8 cellular contexts compared by ENCODE assay signal in genomic region chr2:170817247-170817998, GRCh38. TPM values are rescaled to one million over a fixed set of nuclear protein-coding genes. Genes with fewer than 3 reads are reported as not detected.
A peak's percentile ranks its signal among the peaks of the same experiment; 100 is the strongest.
DNase-seq lines count a peak whose midpoint lies in the region; ATAC-seq, FAIRE-seq and TF ChIP-seq lines count a peak whose summit lies in the region.

No MANE protein-coding gene starts in this region.

- POLR2A ChIA-PET in activated CD4-positive, alpha-beta T cell treated with anti-CD3 and anti-CD28 coated beads for 36 hours (lab: Charles Lee) = no interaction called here
- POLR2A ChIA-PET in GM12878 (lab: Charles Lee) = interaction anchor here (0.9 kb wide), 1 partner anchor 80 kb away, joined by 3 read pairs; no protein-coding TSS in a partner anchor

- no peaks in the 10 kb centered on the region; the same call in 2 of the 3 replicates for H3K9me3 ChIP-seq in GM12878 (replicated peaks; ENCODE audit: control insufficient read depth, insufficient read depth, low read length)
- H3K9me3 ChIP-seq in liver (ENCODE audit: control insufficient read depth in 4 of 4, low read length in 3 of 4) = no peaks in the 10 kb centered on the region
- no peaks in the 10 kb centered on the region for H3K9me3 ChIP-seq in tibial nerve

- H3K4me1 ChIP-seq in GM12878 (ENCODE audit: control insufficient read depth, insufficient read depth, low read length) (peaks cover 16% of the 10 kb centered on the region), liver (ENCODE audit: control insufficient read depth in 4 of 4, insufficient read depth in 4 of 4, low read length in 3 of 4) (peaks cover 21 to 64% (median 58%) of the 10 kb centered on the region in 4 donors), tibial nerve (peaks cover 0 to 88% (median 66%) of the 10 kb centered on the region in 4 donors)

- intact Hi-C loops in activated CD4-positive, alpha-beta T cell treated with anti-CD3 and anti-CD28 coated beads for 36 hours (cut with DNase I, micrococcal nuclease) = loop anchor here (2.0 to 5.0 kb wide), 3 partner anchors 55 to 1270 kb away; partner anchors contain the start of gene DLX1 (in 2 of the 2)
- intact Hi-C loops in GM12878 (cut with micrococcal nuclease; ENCODE audit: unreplicated experiment) = loop anchor here (5.0 to 10.0 kb wide), 2 partner anchors 333 to 885 kb away; no protein-coding TSS in a partner anchor

- no peak overlapping the region for H3K27ac Mint-ChIP-seq in activated CD4-positive, alpha-beta T cell treated with anti-CD3 and anti-CD28 coated beads for 36 hours

- CTCF ChIA-PET in activated CD4-positive, alpha-beta T cell treated with anti-CD3 and anti-CD28 coated beads for 36 hours (lab: Charles Lee) = interaction anchor here (0.6 to 5.8 kb wide), 13 partner anchors 10 to 493 kb away, joined by 3 to 43 read pairs (median 5); partner anchors contain the start of gene GORASP2
- CTCF ChIA-PET in GM12878 (lab: Yijun Ruan, JAX) = interaction anchor here (0.6 to 6.4 kb wide), 13 partner anchors 53 to 581 kb away, joined by 3 to 63 read pairs (median 20); no protein-coding TSS in a partner anchor

- DNase-seq in activated CD4-positive, alpha-beta T cell treated with anti-CD3 and anti-CD28 coated beads for 36 hours = peak; percentile 61
- DNase-seq in activated CD4-positive, alpha-beta T cell treated with anti-CD3 and anti-CD28 coated beads for 1 hour = no peak
- DNase-seq in NCI-H2227 (lab: John Stamatoyannopoulos, UW; ENCODE audit: unreplicated experiment) = peak; percentile 75
- DNase-seq in GM12878 (ENCODE audit: low read depth, low spot score) = no peak
- no peak for DNase-seq in tibial nerve (ENCODE audit: low spot score in 2 of 2)
- no peak for DNase-seq in mesenteric fat pad (ENCODE audit: low spot score)

- RAD21 ChIA-PET in GM12878 (lab: Charles Lee; ENCODE audit: unreplicated experiment) = interaction anchor here (0.6 to 5.7 kb wide), 11 partner anchors 55 to 882 kb away, joined by 3 to 36 read pairs (median 7); no protein-coding TSS in a partner anchor

- H3K9ac ChIP-seq in GM12878 (ENCODE audit: control insufficient read depth, insufficient read depth, low read length) (peak overlapping the region; percentile 41; the same call in 1 of the 2 replicates), liver (ENCODE audit: low read depth in 1 of 2, low read length in 2 of 2) (no peak overlapping the region)

- H3K4me2 ChIP-seq in GM12878 (ENCODE audit: control insufficient read depth, insufficient read depth) = peak overlapping the region; percentile 91

- no peaks in the 10 kb centered on the region for H3K36me3 ChIP-seq in GM12878 (ENCODE audit: control insufficient read depth in 2 of 2, insufficient read depth in 2 of 2, low read length in 1 of 2)
- no peaks in the 10 kb centered on the region for H3K36me3 ChIP-seq in liver (ENCODE audit: control insufficient read depth in 4 of 4, insufficient read depth in 3 of 4, low read depth in 1 of 4, low read length in 3 of 4)
- H3K36me3 ChIP-seq in tibial nerve = no peaks in the 10 kb centered on the region

- no peaks in the 10 kb centered on the region for H3K9me3 Mint-ChIP-seq in activated CD4-positive, alpha-beta T cell treated with anti-CD3 and anti-CD28 coated beads for 36 hours (ENCODE audit: low read depth)

- FAIRE-seq in GM12878 (lab: Jason Lieb, UNC) = no peak

- no peak for TF ChIP-seq CTCF in GM12878 (IDR thresholded peaks at IDR 0.05 in 2 of 3, conservative IDR thresholded peaks at IDR 0.05 in 1 of 3; ENCODE audit: control insufficient read depth in 2 of 3, extremely low read depth in 1 of 3, insufficient read depth in 1 of 3, low read depth in 3 of 3, low read length in 3 of 3)
- TF ChIP-seq CTCF in liver (IDR thresholded peaks at IDR 0.05; ENCODE audit: low read depth, low read length, missing input control) = no peak
- TF ChIP-seq CTCF in tibial nerve (IDR thresholded peaks at IDR 0.05) = no peak

- H3K27me3 ChIP-seq in GM12878 (replicated peaks in 1 of 2; ENCODE audit: control insufficient read depth in 2 of 2, insufficient read depth in 2 of 2, low read length in 1 of 2) (peaks cover 8 to 47% of the 10 kb centered on the region in 2 experiments), liver (ENCODE audit: control insufficient read depth in 4 of 4, insufficient read depth in 4 of 4, low read length in 3 of 4) (peaks cover 0 to 46% (median 20%) of the 10 kb centered on the region in 4 donors), tibial nerve (peaks cover 8 to 96% of the 10 kb centered on the region in 2 donors)

- TF ChIP-seq RAD21 in GM12878 (IDR thresholded peaks at IDR 0.05; ENCODE audit: insufficient read depth, low read depth, low read length) (no peak), liver (IDR thresholded peaks at IDR 0.05) (no peak)

- TF ChIP-seq EP300 in GM12878 (IDR thresholded peaks at IDR 0.05; ENCODE audit: borderline replicate concordance in 1 of 2, control insufficient read depth in 1 of 2, low read depth in 2 of 2, low read length in 2 of 2) = no peak
- no peak for TF ChIP-seq EP300 in tibial nerve (IDR thresholded peaks at IDR 0.05)

- SMC1A ChIA-PET in GM12878 (lab: Charles Lee; ENCODE audit: uncharacterized antibody, unreplicated experiment) = interaction anchor here (0.8 to 6.0 kb wide), 9 partner anchors 56 to 875 kb away, joined by 3 to 53 read pairs (median 4); partner anchors contain the start of gene SP5

- H3K4me3 ChIP-seq in GM12878 (peak overlapping the region; percentile 54; the same call in 1 of the 2 replicates), liver (ENCODE audit: low read depth in 1 of 3, low read length in 3 of 3) (peak overlapping the region; percentile 9 to 46 (median 42)), tibial nerve (peak overlapping the region; percentile 13 to 42 (median 28))

- H3K79me2 ChIP-seq in GM12878 (ENCODE audit: control insufficient read depth, insufficient read depth, low read length) = no peaks in the 10 kb centered on the region

- H4K20me1 ChIP-seq in GM12878 (ENCODE audit: control insufficient read depth, insufficient read depth) = 0 out of 2 replicates have a peak, but pooled peaks cover 4% of the 10 kb centered on the region

- in situ Hi-C loops in GM12878 (cut with MboI) = loop anchor here (5.0 kb wide), 1 partner anchor 885 kb away; no protein-coding TSS in a partner anchor

- peak overlapping the region; percentile 64 for H2AFZ ChIP-seq in GM12878 (ENCODE audit: control insufficient read depth, low read depth, low read length)

- H3K27ac ChIP-seq in GM12878 (ENCODE audit: control insufficient read depth, insufficient read depth) (no peak overlapping the region), liver (ENCODE audit: low read depth in 1 of 2, low read length in 2 of 2) (no peak overlapping the region), tibial nerve (no peak overlapping the region)

- BruUV-seq in GM12878 (replicated peaks; lab: Mats Ljungman, UMichigan) = no TSS peak

- H3K27me3 Mint-ChIP-seq in activated CD4-positive, alpha-beta T cell treated with anti-CD3 and anti-CD28 coated beads for 36 hours = peaks cover 75% of the 10 kb centered on the region

- ATAC-seq in activated CD4-positive, alpha-beta T cell treated with anti-CD3 and anti-CD28 coated beads for 36 hours = no peak
- ATAC-seq in GM12878 (peak; percentile 45), GM18867 (IDR thresholded peaks at IDR 0.05; ENCODE audit: unreplicated experiment) (no peak)

- TF ChIP-seq POLR2A in GM12878 (IDR thresholded peaks at IDR 0.05; ENCODE audit: low read depth, low read length) (no peak), tibial nerve (IDR thresholded peaks at IDR 0.05) (no peak)

- peak overlapping the region; percentile 70 for H3K4me3 Mint-ChIP-seq in activated CD4-positive, alpha-beta T cell treated with anti-CD3 and anti-CD28 coated beads for 36 hours

- peaks cover 56% of the 10 kb centered on the region for H3K4me1 Mint-ChIP-seq in activated CD4-positive, alpha-beta T cell treated with anti-CD3 and anti-CD28 coated beads for 36 hours

- no peaks in the 10 kb centered on the region for H3K36me3 Mint-ChIP-seq in activated CD4-positive, alpha-beta T cell treated with anti-CD3 and anti-CD28 coated beads for 36 hours (ENCODE audit: low read depth)

- WGBS in GM12878 (ENCODE audit: insufficient coverage, insufficient replicate concordance, low lambda C conversion rate, missing lambda C conversion rate) = 12% methylated on average over 43 of the region's 59 CpGs
- WGBS in liver = 2% methylated on average over 59 of the region's 59 CpGs
- 0 to 1% methylated on average over 36 to 49 of the region's 59 CpGs for WGBS in tibial nerve, 2 donors

RNA-seq across cellular contexts. Expression of gene GAD1, which starts 0.7 kb away (rescaled TPM):
- 1 to 10 TPM; 6.5 to 6.9 TPM for total RNA-seq in activated CD4-positive, alpha-beta T cell treated with anti-CD3 and anti-CD28 coated beads for 36 hours
- 13.6 and 16.1 TPM in 2 replicates for total RNA-seq in GM12878 (2013; cell fraction: nucleolus; rRNA removed)
- total RNA-seq in GM12878 (2014; rRNA removed) (0.23 and 0.44 TPM in 2 replicates), GM12878 (2014; rRNA removed; fragmentation: Illumina TruSeq; extraction: Trizol) (0.04 and 0.18 TPM in 2 replicates), GM12878 (2021) (0.43 and 0.62 TPM in 2 replicates), liver (under 1 TPM; 0.08 to 0.19 TPM), tibial nerve (1 to 10 TPM in 1 of 4 donors, not detected in 3; 1.2 TPM), mesenteric fat pad (not detected)
- polyA plus RNA-seq in GM12878 (2011; ENCODE audit: low read depth) = 0.75 TPM
- polyA plus RNA-seq in GM12878 (2011; rRNA removed) (2.8 and 3.4 TPM in 2 replicates), GM12878 (2014; fragmentation: Illumina TruSeq; extraction: Trizol) (0.05 and 0.22 TPM in 2 replicates), GM12878 (2014; fragmentation: Nextera tagmentation; extraction: Ambion mirVana) (under 1 TPM; 0.06 to 0.07 TPM), GM12878 (2014; rRNA removed) (0.04 and 1.1 TPM in 2 replicates), GM12878 (2016; fragmentation: Nextera tagmentation; extraction: Ambion mirVana) (1 to 10 TPM in 1 of 2 experiments, under 1 TPM in 1; 0.78 to 1.1 TPM), liver (not detected)
- 3.1 and 3.7 TPM in 2 replicates for polyA plus RNA-seq in GM12878 (2011; cell fraction: cytosol; rRNA removed)
- polyA plus RNA-seq in GM12878 (2011; cell fraction: nucleus; rRNA removed) = 10.4 and 10.9 TPM in 2 replicates
- 1.7 and 2.1 TPM in 2 replicates for polyA plus RNA-seq in GM12878 (2012)
- polyA minus RNA-seq in GM12878 (2011; rRNA and poly(A)+ RNA removed) = 1.7 and 3.1 TPM in 2 replicates
- 1.2 and 1.9 TPM in 2 replicates for polyA minus RNA-seq in GM12878 (2011; cell fraction: cytosol; rRNA and poly(A)+ RNA removed)
- 2.4 and 2.7 TPM in 2 replicates for polyA minus RNA-seq in GM12878 (2011; cell fraction: nucleus; rRNA and poly(A)+ RNA removed)

RNA-seq across cellular contexts. Expression of gene ERICH2, which starts 47.2 kb away (rescaled TPM):
- not detected for total RNA-seq in activated CD4-positive, alpha-beta T cell treated with anti-CD3 and anti-CD28 coated beads for 36 hours
- not detected in 2 replicates for total RNA-seq in GM12878 (2013; cell fraction: nucleolus; rRNA removed)
- total RNA-seq in GM12878 (2014; rRNA removed) (not detected in 2 replicates), GM12878 (2014; rRNA removed; fragmentation: Illumina TruSeq; extraction: Trizol) (not detected in 2 replicates), GM12878 (2021) (not detected in 2 replicates), liver (under 1 TPM in 1 of 2 donors, not detected in 1; 0.42 TPM), tibial nerve (under 1 TPM in 1 of 4 donors, not detected in 3; 0.98 TPM), mesenteric fat pad (not detected)
- polyA plus RNA-seq in GM12878 (2011; ENCODE audit: low read depth) = not detected
- polyA plus RNA-seq in GM12878 (2011; rRNA removed) (0.33 TPM in 1 of 2 replicates, not detected in the other), GM12878 (2014; fragmentation: Illumina TruSeq; extraction: Trizol) (not detected in 2 replicates), GM12878 (2014; fragmentation: Nextera tagmentation; extraction: Ambion mirVana) (not detected), GM12878 (2014; rRNA removed) (not detected in 2 replicates), GM12878 (2016; fragmentation: Nextera tagmentation; extraction: Ambion mirVana) (not detected), liver (1 to 10 TPM in 1 of 2 donors, under 1 TPM in 1; 0.39 to 3.0 TPM)
- not detected in 2 replicates for polyA plus RNA-seq in GM12878 (2011; cell fraction: cytosol; rRNA removed)
- not detected in 2 replicates for polyA plus RNA-seq in GM12878 (2011; cell fraction: nucleus; rRNA removed)
- not detected in 2 replicates for polyA plus RNA-seq in GM12878 (2012)
- polyA minus RNA-seq in GM12878 (2011; rRNA and poly(A)+ RNA removed) = not detected in 2 replicates
- polyA minus RNA-seq in GM12878 (2011; cell fraction: cytosol; rRNA and poly(A)+ RNA removed) = not detected in 2 replicates
- polyA minus RNA-seq in GM12878 (2011; cell fraction: nucleus; rRNA and poly(A)+ RNA removed) = not detected in 2 replicates

Comparison
In these comparisons a context has a peak if more than half of its experiments do, and no peak if none do; other contexts are left out.
1. DNase-seq: peak in activated CD4-positive, alpha-beta T cell treated with anti-CD3 and anti-CD28 coated beads for 36 hours (single experiment) and NCI-H2227 (single experiment); none in activated CD4-positive, alpha-beta T cell treated with anti-CD3 and anti-CD28 coated beads for 1 hour (single experiment), GM12878 (single experiment), tibial nerve (0 of 2) and mesenteric fat pad (single experiment).
2. Peak in every context shown above with its lines, with median percentiles within 50 percentile points of each other: H3K4me3 ChIP-seq.